In genomic region chr12:108187831-108188230, GRCh38 we compare ENCODE assay signal across 22 cellular contexts. TPM values are rescaled to one million over a fixed set of nuclear protein-coding genes. Genes with fewer than 3 reads are reported as not detected.
"Had no signal": no experiment of that assay in that cellular context is flagged by ENCODE, and none has a peak within 500 bp of the region (broad histone marks: within the 10 kb centered on the region; RNA-seq: fewer than 3 reads in every experiment).

No MANE protein-coding gene starts in this region.

- H3K4me1 Mint-ChIP-seq: activated naive CD8-positive, alpha-beta T cell treated with anti-CD3 and anti-CD28 coated beads, Interleukin-2, amount 10 ng/mL, durations not matched to agents 7 days and 5 days had no signal

- H3K27ac Mint-ChIP-seq: activated CD8-positive, alpha-beta T cell treated with anti-CD3 and anti-CD28 coated beads, Interleukin-2, amount 10 ng/mL, durations not matched to agents 7 days and 5 days; activated naive CD8-positive, alpha-beta T cell treated with anti-CD3 and anti-CD28 coated beads, Interleukin-2, amount 10 ng/mL, durations not matched to agents 7 days and 5 days; WTC11 had no signal

- H3K4me3 Mint-ChIP-seq: activated CD8-positive, alpha-beta T cell treated with anti-CD3 and anti-CD28 coated beads, Interleukin-2, amount 10 ng/mL, durations not matched to agents 7 days and 5 days; activated naive CD8-positive, alpha-beta T cell treated with anti-CD3 and anti-CD28 coated beads, Interleukin-2, amount 10 ng/mL, durations not matched to agents 7 days and 5 days; WTC11 had no signal

- H3K9me3 Mint-ChIP-seq: activated naive CD8-positive, alpha-beta T cell treated with anti-CD3 and anti-CD28 coated beads, Interleukin-2, amount 10 ng/mL, durations not matched to agents 7 days and 5 days; WTC11 had no signal

- H3K36me3 Mint-ChIP-seq: activated naive CD8-positive, alpha-beta T cell treated with anti-CD3 and anti-CD28 coated beads, Interleukin-2, amount 10 ng/mL, durations not matched to agents 7 days and 5 days; WTC11 had no signal

- ATAC-seq: activated CD8-positive, alpha-beta T cell treated with anti-CD3 and anti-CD28 coated beads, Interleukin-2, amount 10 ng/mL, durations not matched to agents 7 days and 5 days; WTC11 had no signal

- DNase-seq: activated CD4-positive, alpha-beta T cell treated with anti-CD3 and anti-CD28 coated beads for 48 hours; activated CD4-positive, alpha-beta T cell treated with anti-CD3 and anti-CD28 coated beads, Interleukin-2, amount 50 U/mL, for 4 hours; activated CD4-positive, CD25-positive, alpha-beta regulatory T cell treated with anti-CD3 and anti-CD28 coated beads, Interleukin-2, amount 50 U/mL, for 72 hours; activated CD8-positive, alpha-beta memory T cell treated with anti-CD3 and anti-CD28 coated beads, Interleukin-2, amount 50 U/mL, for 48 hours; activated CD8-positive, alpha-beta T cell treated with anti-CD3 and anti-CD28 coated beads, Interleukin-2, amount 10 ng/mL, durations not matched to agents 7 days and 5 days; activated naive CD4-positive, alpha-beta T cell treated with anti-CD3 and anti-CD28 coated beads, Interleukin-2, amount 50 U/mL, for 16 hours; activated naive CD8-positive, alpha-beta T cell treated with anti-CD3 and anti-CD28 coated beads, Interleukin-2, amount 10 ng/mL, durations not matched to agents 7 days and 5 days; activated T-cell treated with anti-CD3 and anti-CD28 coated beads, Interleukin-2, amount 50 U/mL, for 1 hour; adrenal gland; anterior cingulate cortex; KBM-7; NCI-H1048; NCI-H2029 treated with DMSO at 0.1 percent for 48 hours; NCI-H526 treated with DMSO at 0.1 percent for 48 hours; NCI-H82; SIG-M5 had no signal

RNA-seq across cellular contexts. Expression of gene WSCD2, which starts 58.7 kb away (rescaled TPM):
- total RNA-seq: activated CD8-positive, alpha-beta T cell treated with anti-CD3 and anti-CD28 coated beads, Interleukin-2, amount 10 ng/mL, durations not matched to agents 7 days and 5 days; activated naive CD8-positive, alpha-beta T cell treated with anti-CD3 and anti-CD28 coated beads, Interleukin-2, amount 10 ng/mL, durations not matched to agents 7 days and 5 days; LHCN-M2; M059J; OCI-LY7; RPMI7951; T-helper 1 cell treated with Interleukin-12 subunit alpha and Interleukin-12 subunit beta and Interleukin-4 antibody, amounts not matched to agents 30 ng/mL and 1 ng/mL, for 36 hours had no signal
